Comparison of ENCODE assay signal across 15 cellular contexts in genomic region chr7:76507723-76508406, GRCh38. TPM values are rescaled to one million over a fixed set of nuclear protein-coding genes. Genes with fewer than 3 reads are reported as not detected.
DNase-seq lines count a peak whose midpoint lies in the region; TF ChIP-seq lines count a peak whose summit lies in the region.
"Had no signal": no experiment of that assay in that cellular context is flagged by ENCODE, and none has a peak within 500 bp of the region (broad histone marks: within the 10 kb centered on the region; RNA-seq: fewer than 3 reads in every experiment).

No MANE protein-coding gene starts in this region.

- BruUV-seq in A673 (replicated peaks; lab: Mats Ljungman, UMichigan) = no TSS peak

- no peak for TF ChIP-seq POLR2A in NB4 (IDR thresholded peaks at IDR 0.05; ENCODE audit: extremely low read depth, insufficient read length)

- no peaks in the 10 kb centered on the region for H3K79me2 ChIP-seq in H9 (ENCODE audit: insufficient read depth, low read length)
- H3K79me2 ChIP-seq in trophoblast cell (ENCODE audit: control insufficient read depth, insufficient read depth, low read length, poor library complexity) = no peaks in the 10 kb centered on the region

- H3K4me1 ChIP-seq in H9 (ENCODE audit: insufficient read depth, low read length) (peaks cover 3% of the 10 kb centered on the region; the same call in 1 of the 2 replicates), trophoblast cell (ENCODE audit: control insufficient read depth in 1 of 2, insufficient read depth in 2 of 2, low read length in 2 of 2) (peaks cover 9 to 10% of the 10 kb centered on the region in 2 experiments), A673 (ENCODE audit: insufficient read depth, low read length, poor library complexity, severe bottlenecking) (no peaks in the 10 kb centered on the region)

- H3T11ph ChIP-seq in H9 (ENCODE audit: low read length) = no peak overlapping the region

- H3K4ac ChIP-seq in H9 (ENCODE audit: low read depth, low read length) = no peak overlapping the region
- H3K4ac ChIP-seq in trophoblast cell (ENCODE audit: low read depth, low read length) = no peak overlapping the region

- DNase-seq in H9 (peak; percentile 11), NB4 (ENCODE audit: low read depth) (peak; percentile 73), choroid plexus epithelial cell (ENCODE audit: low read depth) (peak; percentile 16), trophoblast cell (peak; percentile 45 to 76), NCI-H1092 treated with DMSO at 0.1 percent for 48 hours (lab: John Stamatoyannopoulos, UW) (no peak), hypothalamus (lab: John Stamatoyannopoulos, UW) (no peak), A673 (ENCODE audit: low spot score) (no peak)
- DNase-seq: activated CD4-positive, alpha-beta memory T cell treated with anti-CD3 and anti-CD28 coated beads for 36 hours; activated naive CD4-positive, alpha-beta T cell treated with Interleukin-2 at 50 U/mL for 16 hours; Caco-2; NCI-H2171 treated with DMSO at 0.1 percent for 48 hours had no signal

- POLR2A ChIA-PET in A673 (lab: Charles Lee; ENCODE audit: low non-redundant PET) = no interaction called here

- no peak overlapping the region for H4K8ac ChIP-seq in H9 (replicated peaks; ENCODE audit: insufficient read length, low read depth, low read length)
- H4K8ac ChIP-seq in trophoblast cell (ENCODE audit: low read depth, low read length) = no peak overlapping the region

- no peak overlapping the region for H2BK5ac ChIP-seq in H9 (ENCODE audit: insufficient read length, low read length)
- H2BK5ac ChIP-seq in trophoblast cell (ENCODE audit: low read depth, low read length, poor library complexity) = no peak overlapping the region

- no peak overlapping the region for H3K4me3 Mint-ChIP-seq in H9
- H3K4me3 Mint-ChIP-seq: activated CD4-positive, alpha-beta memory T cell treated with anti-CD3 and anti-CD28 coated beads for 36 hours; neural crest cell; T-helper 2 cell treated with Interferon-gamma antibody and Interleukin-4, amounts not matched to agents 5 μg/mL and 100 μg/mL, for 36 hours had no signal

- H4K91ac ChIP-seq in H9 (ENCODE audit: insufficient read length, low read depth, low read length) (no peak overlapping the region), trophoblast cell (ENCODE audit: low read depth, low read length) (no peak overlapping the region)

- H3K27ac ChIP-seq in H9 (ENCODE audit: insufficient read length, low read depth, low read length) (no peak overlapping the region), trophoblast cell (ENCODE audit: low read depth, low read length) (no peak overlapping the region), A673 (ENCODE audit: low read depth, low read length, poor library complexity, severe bottlenecking) (no peak overlapping the region)
- H3K27ac ChIP-seq: PC-9 had no signal

- H3K4me2 ChIP-seq in H9 (ENCODE audit: insufficient read depth, insufficient read length, low read length) (no peak overlapping the region), trophoblast cell (ENCODE audit: low read length) (no peak overlapping the region)
- H3K4me2 ChIP-seq: PC-9 had no signal

- H3K18ac ChIP-seq in H9 (ENCODE audit: insufficient read length, low read depth, low read length) (no peak overlapping the region), trophoblast cell (ENCODE audit: low read length) (no peak overlapping the region)

- H3K79me1 ChIP-seq in H9 (ENCODE audit: insufficient read depth, low read depth, low read length, poor library complexity, severe bottlenecking) (no peaks in the 10 kb centered on the region), trophoblast cell (ENCODE audit: low read length) (no peaks in the 10 kb centered on the region)

- H2BK15ac ChIP-seq in H9 (ENCODE audit: low read depth, low read length) = no peak overlapping the region

- no peak overlapping the region for H3K14ac ChIP-seq in H9 (ENCODE audit: insufficient read depth, low read length)
- H3K14ac ChIP-seq in trophoblast cell (ENCODE audit: low read length) = no peak overlapping the region

- intact Hi-C loops in A673 (cut with micrococcal nuclease; ENCODE audit: unreplicated experiment) = no loop called here

- H2BK12ac ChIP-seq in H9 (ENCODE audit: insufficient read length, low read depth, low read length) = no peak overlapping the region
- no peak overlapping the region for H2BK12ac ChIP-seq in trophoblast cell (ENCODE audit: low read length)

- no peaks in the 10 kb centered on the region for H3K23me2 ChIP-seq in H9 (ENCODE audit: insufficient read length, low read depth, low read length, poor library complexity, severe bottlenecking)

- H3K36me3 ChIP-seq in trophoblast cell (ENCODE audit: control insufficient read depth in 1 of 2, insufficient read depth in 2 of 2, low read length in 2 of 2) (peaks cover 12 to 18% of the 10 kb centered on the region in 2 experiments), A673 (ENCODE audit: insufficient read depth, low read length, poor library complexity, severe bottlenecking) (no peaks in the 10 kb centered on the region)

- no peak overlapping the region for H2BK20ac ChIP-seq in H9 (ENCODE audit: low read depth, low read length, poor library complexity, severe bottlenecking)

- no peak overlapping the region for H3K56ac ChIP-seq in H9 (ENCODE audit: insufficient read length, low read depth, low read length)

- H3K9ac ChIP-seq in H9 (ENCODE audit: extremely low read depth, insufficient read length, low read length) (no peak overlapping the region), trophoblast cell (ENCODE audit: low read length) (no peak overlapping the region)

- H3K9me3 Mint-ChIP-seq in H9 = no peaks in the 10 kb centered on the region
- H3K9me3 Mint-ChIP-seq: activated CD4-positive, alpha-beta memory T cell treated with anti-CD3 and anti-CD28 coated beads for 36 hours; T-helper 2 cell treated with Interferon-gamma antibody and Interleukin-4, amounts not matched to agents 5 μg/mL and 100 μg/mL, for 36 hours had no signal

- TF ChIP-seq CTCF in H9 (conservative IDR thresholded peaks at IDR 0.05) (no peak), NB4 (IDR thresholded peaks at IDR 0.05; ENCODE audit: low read depth, low read length) (no peak), choroid plexus epithelial cell (conservative IDR thresholded peaks at IDR 0.05; ENCODE audit: low read depth, low read length) (no peak), A673 (conservative IDR thresholded peaks at IDR 0.05; ENCODE audit: low read depth, low read length) (no peak)

- H3K36me3 Mint-ChIP-seq in H9 (ENCODE audit: insufficient read depth in 1 of 3, low read depth in 3 of 3) = peaks cover 0 to 13% (median 9%) of the 10 kb centered on the region in 3 experiments; a peak in 4 of 7 replicates
- H3K36me3 Mint-ChIP-seq: activated CD4-positive, alpha-beta memory T cell treated with anti-CD3 and anti-CD28 coated beads for 36 hours had no signal

- no peaks in the 10 kb centered on the region for H3K27me3 Mint-ChIP-seq in H9 (ENCODE audit: low read depth)
- H3K27me3 Mint-ChIP-seq: activated CD4-positive, alpha-beta memory T cell treated with anti-CD3 and anti-CD28 coated beads for 36 hours had no signal

- 100% methylated on average over 2 of the region's 11 CpGs for WGBS in H9 (ENCODE audit: extremely low coverage, insufficient read length, low lambda C conversion rate)
- WGBS in trophoblast cell (ENCODE audit: extremely low coverage, insufficient coverage, insufficient read length) = 100% methylated on average over 3 of the region's 11 CpGs

- no peak overlapping the region for H3K27ac Mint-ChIP-seq in H9
- H3K27ac Mint-ChIP-seq: activated CD4-positive, alpha-beta memory T cell treated with anti-CD3 and anti-CD28 coated beads for 36 hours; T-helper 2 cell treated with Interferon-gamma antibody and Interleukin-4, amounts not matched to agents 5 μg/mL and 100 μg/mL, for 36 hours had no signal

- H3K4me3 ChIP-seq in NB4 (ENCODE audit: low read depth, low read length) (no peak overlapping the region), choroid plexus epithelial cell (ENCODE audit: low read depth, low read length) (no peak overlapping the region), trophoblast cell (ENCODE audit: low read depth, low read length) (no peak overlapping the region), A673 (ENCODE audit: low read depth, low read length, poor library complexity, severe bottlenecking) (no peak overlapping the region)
- H3K4me3 ChIP-seq: PC-9 had no signal

- H2BK120ac ChIP-seq in H9 (ENCODE audit: low read depth, low read length, poor library complexity, severe bottlenecking) (no peak overlapping the region), trophoblast cell (ENCODE audit: insufficient read depth, low read length, poor library complexity) (no peak overlapping the region)

- H4K5ac ChIP-seq in H9 (ENCODE audit: insufficient read length, low read depth, low read length) = no peak overlapping the region

- H3K23ac ChIP-seq in H9 (ENCODE audit: insufficient read length, low read depth, low read length) (no peak overlapping the region), trophoblast cell (ENCODE audit: low read length) (no peak overlapping the region)

- H2AK5ac ChIP-seq in H9 (ENCODE audit: insufficient read length, low read length) = no peak overlapping the region
- H2AK5ac ChIP-seq in trophoblast cell (ENCODE audit: low read length) = no peak overlapping the region

- H3K9me3 ChIP-seq in H9 (ENCODE audit: control insufficient read depth, low read depth, low read length) (no peaks in the 10 kb centered on the region), trophoblast cell (ENCODE audit: insufficient read depth, low read depth, low read length) (no peaks in the 10 kb centered on the region), A673 (ENCODE audit: low read depth, low read length, poor library complexity, severe bottlenecking) (no peaks in the 10 kb centered on the region)
- H3K9me3 ChIP-seq: Caco-2 had no signal

- CTCF ChIA-PET in A673 (lab: Charles Lee) = no interaction called here

- no peak overlapping the region for H4K12ac ChIP-seq in trophoblast cell (ENCODE audit: low read depth, low read length)

- peaks cover 4 to 5% of the 10 kb centered on the region in 2 experiments for H3K4me1 Mint-ChIP-seq in H9
- H3K4me1 Mint-ChIP-seq: neural crest cell had no signal

- no peaks in the 10 kb centered on the region for H4K20me1 ChIP-seq in H9 (ENCODE audit: control insufficient read depth, insufficient read depth, insufficient read length)

- H3K27me3 ChIP-seq in H9 (ENCODE audit: insufficient read depth, low read length) (no peaks in the 10 kb centered on the region), trophoblast cell (ENCODE audit: insufficient read depth, low read length) (no peaks in the 10 kb centered on the region), A673 (replicated peaks; ENCODE audit: insufficient read depth, low read depth, low read length, poor library complexity) (no peaks in the 10 kb centered on the region)

- H2AFZ ChIP-seq in H9 (ENCODE audit: low read length) (no peak overlapping the region), trophoblast cell (ENCODE audit: insufficient read depth, low read length, poor library complexity) (no peak overlapping the region)
- H2AFZ ChIP-seq: PC-9 had no signal

RNA-seq across cellular contexts. Expression of gene UPK3B, which starts 2.5 kb away (rescaled TPM):
- 2.1 and 3.5 TPM in 2 replicates for total RNA-seq in H9 (2021)
- 0.69 and 0.89 TPM in 2 replicates for polyA plus RNA-seq in trophoblast cell (2013)
- 1.4 TPM in 1 of 2 replicates, not detected in the other for total RNA-seq in A673 (2021)
- total RNA-seq: skeletal muscle tissue had no signal

RNA-seq across cellular contexts. Expression of gene SPDYE16, which starts 35.2 kb away (rescaled TPM):
- total RNA-seq in H9 (2021) (not detected in 2 replicates), A673 (2021) (0.13 TPM in 1 of 2 replicates, not detected in the other)
- polyA plus RNA-seq in trophoblast cell (2013) = not detected in 2 replicates
- total RNA-seq: PC-9, skeletal muscle tissue had no signal

RNA-seq across cellular contexts. Expression of gene DTX2, which starts 46.4 kb away (rescaled TPM):
- 43.1 and 48.8 TPM in 2 replicates for total RNA-seq in H9 (2021)
- polyA plus RNA-seq in trophoblast cell (2013) = 23.6 and 23.7 TPM in 2 replicates
- total RNA-seq in A673 (2021) = 33.8 and 41.9 TPM in 2 replicates

Comparison
In these comparisons a context has a peak if more than half of its experiments do, and no peak if none do; other contexts are left out.
1. DNase-seq: peak in H9 (single experiment), NB4 (single experiment), choroid plexus epithelial cell (single experiment) and trophoblast cell (2 of 2); none in NCI-H1092 treated with DMSO at 0.1 percent for 48 hours (single experiment), hypothalamus (0 of 51) and A673 (single experiment).